In the genomic region with DNA sequence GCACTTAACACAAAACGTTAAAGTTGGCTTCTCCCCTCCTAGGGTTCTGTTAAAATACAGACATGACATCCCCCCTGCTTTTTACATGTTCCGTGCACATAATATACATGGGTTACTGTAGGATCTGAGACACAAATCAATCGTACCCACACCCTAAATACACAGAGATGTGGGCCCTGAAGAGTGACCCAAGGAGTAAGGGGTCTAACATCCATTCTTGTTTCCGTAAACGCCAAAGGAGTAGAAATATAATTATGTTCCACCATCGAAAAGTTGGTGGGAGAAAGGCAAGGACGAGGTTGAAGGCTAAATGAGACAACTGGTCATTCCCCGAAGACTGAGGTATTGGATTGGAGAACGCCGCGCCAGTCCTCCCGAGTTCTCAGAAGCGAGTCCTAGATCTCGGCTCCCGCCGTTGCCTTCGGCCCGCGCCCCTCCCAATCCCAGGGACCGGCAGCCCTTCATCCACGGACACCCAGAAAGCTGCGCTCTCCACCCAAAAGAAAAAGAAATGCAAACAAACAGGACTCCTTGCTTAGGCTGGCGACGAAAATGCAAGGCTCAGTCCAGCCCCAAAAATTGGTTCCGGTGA, we compare ENCODE assay signal across 8 cellular contexts. TPM values are rescaled to one million over a fixed set of nuclear protein-coding genes. Genes with fewer than 3 reads are reported as not detected.
DNase-seq lines count a peak whose midpoint lies in the region; ATAC-seq and TF ChIP-seq lines count a peak whose summit lies in the region.

No MANE protein-coding gene starts in this region.

- H3K27ac Mint-ChIP-seq in natural killer cell treated with Interleukin-12 subunit alpha and Interleukin-12 subunit beta and Interleukin-15 and Interleukin-18, amount 100 ng/mL, for 72 hours = no peak overlapping the region

- CTCF ChIA-PET in AG04449 (lab: Yijun Ruan, JAX) = interaction anchor here (1.1 to 1.4 kb wide), 2 partner anchors 13 to 289 kb away, joined by 3 read pairs; no protein-coding TSS in a partner anchor

- no peaks in the 10 kb centered on the region for H3K9me3 ChIP-seq in HUES64 (ENCODE audit: insufficient read depth, low read depth, low read length)
- no peaks in the 10 kb centered on the region for H3K9me3 ChIP-seq in ectodermal cell (ENCODE audit: control insufficient read depth, low read length)

- H3K27me3 ChIP-seq in HUES64 (ENCODE audit: insufficient read depth, low read length) = peaks cover 100% of the 10 kb centered on the region
- peaks cover 100% of the 10 kb centered on the region for H3K27me3 ChIP-seq in ectodermal cell (ENCODE audit: control insufficient read depth, insufficient read depth, low read length, poor library complexity, severe bottlenecking)

- POLR2A ChIA-PET in AG04449 (lab: Yijun Ruan, JAX) = interaction anchor here (0.5 to 2.3 kb wide), 5 partner anchors 11 to 835 kb away, joined by 3 to 13 read pairs (median 3); no protein-coding TSS in a partner anchor

- H3K4me3 Mint-ChIP-seq in natural killer cell treated with Interleukin-12 subunit alpha and Interleukin-12 subunit beta and Interleukin-15 and Interleukin-18, amount 100 ng/mL, for 72 hours = peak overlapping the region; percentile 38

- peaks cover 66 to 90% of the 10 kb centered on the region in 2 donors for H3K27me3 Mint-ChIP-seq in natural killer cell treated with Interleukin-12 subunit alpha and Interleukin-12 subunit beta and Interleukin-15 and Interleukin-18, amount 100 ng/mL, for 72 hours

- H3K27ac ChIP-seq in HUES64 (ENCODE audit: low read depth, low read length) (no peak overlapping the region), ectodermal cell (ENCODE audit: insufficient read depth, low read depth, low read length, poor library complexity, severe bottlenecking) (no peak overlapping the region)

- WGBS in HUES64 = 2% methylated on average over 25 of the region's 25 CpGs
- 4% methylated on average over 24 to 25 of the region's 25 CpGs for WGBS in ectodermal cell, 2 experiments

- DNase-seq in AG04449 (ENCODE audit: low read depth, low spot score) (no peak), NCI-H1694 (lab: John Stamatoyannopoulos, UW) (no peak), NCI-H187 (lab: John Stamatoyannopoulos, UW) (no peak)
- no peak for DNase-seq in natural killer cell treated with Interleukin-12 subunit alpha and Interleukin-12 subunit beta and Interleukin-15 and Interleukin-18, amount 100 ng/mL, for 72 hours (ENCODE audit: low spot score)

- no peaks in the 10 kb centered on the region for H3K36me3 ChIP-seq in HUES64 (ENCODE audit: insufficient read depth, low read length)
- H3K36me3 ChIP-seq in ectodermal cell (ENCODE audit: control insufficient read depth, insufficient read depth, low read length) = no peaks in the 10 kb centered on the region

- H3K4me3 ChIP-seq in AG04449 (ENCODE audit: low read depth, low read length) (peak overlapping the region; percentile 83), HUES64 (ENCODE audit: low read length) (peak overlapping the region; percentile 60), ectodermal cell (ENCODE audit: insufficient read depth, low read depth, low read length) (peak overlapping the region; percentile 45)

- ATAC-seq in natural killer cell treated with Interleukin-12 subunit alpha and Interleukin-12 subunit beta and Interleukin-15 and Interleukin-18, amount 100 ng/mL, for 72 hours = no peak
- ATAC-seq in HG02798 (IDR thresholded peaks at IDR 0.05; ENCODE audit: poor library complexity, unreplicated experiment) = no peak
- no peak for ATAC-seq in GM18861 (IDR thresholded peaks at IDR 0.05; ENCODE audit: unreplicated experiment)

- TF ChIP-seq CTCF in AG04449 (IDR thresholded peaks at IDR 0.05; ENCODE audit: insufficient read depth, low read length, missing control alignments) = no peak

- H3K4me1 ChIP-seq in HUES64 (ENCODE audit: insufficient read depth, low read length) (peaks cover 41% of the 10 kb centered on the region), ectodermal cell (ENCODE audit: control insufficient read depth, insufficient read depth, low read length) (peaks cover 12% of the 10 kb centered on the region)

- H3K36me3 Mint-ChIP-seq in natural killer cell treated with Interleukin-12 subunit alpha and Interleukin-12 subunit beta and Interleukin-15 and Interleukin-18, amount 100 ng/mL, for 72 hours = peaks cover 27% of the 10 kb centered on the region

- peaks cover 10 to 11% of the 10 kb centered on the region in 2 donors for H3K4me1 Mint-ChIP-seq in natural killer cell treated with Interleukin-12 subunit alpha and Interleukin-12 subunit beta and Interleukin-15 and Interleukin-18, amount 100 ng/mL, for 72 hours (ENCODE audit: low read depth in 2 of 2)

- H3K9ac ChIP-seq in HUES64 (ENCODE audit: low read depth, low read length) = peak overlapping the region; percentile 41; the same call in 1 of the 2 replicates

- H3K9me3 Mint-ChIP-seq in natural killer cell treated with Interleukin-12 subunit alpha and Interleukin-12 subunit beta and Interleukin-15 and Interleukin-18, amount 100 ng/mL, for 72 hours = no peaks in the 10 kb centered on the region

RNA-seq across cellular contexts. Expression of a gene that starts 1.2 kb away (rescaled TPM):
- 3.1 TPM for polyA plus RNA-seq in HUES64 (2013, experiment 1 of 2)
- polyA plus RNA-seq in HUES64 (2013, experiment 2 of 2) = 4.5 TPM
- polyA plus RNA-seq in ectodermal cell (2013, experiment 1 of 4) = 4.9 TPM
- 4.1 TPM for polyA plus RNA-seq in ectodermal cell (2013, experiment 2 of 4)
- 3.6 TPM for polyA plus RNA-seq in ectodermal cell (2013, experiment 3 of 4)
- 4.4 TPM for polyA plus RNA-seq in ectodermal cell (2013, experiment 4 of 4)
- not detected for total RNA-seq in natural killer cell treated with Interleukin-12 subunit alpha and Interleukin-12 subunit beta and Interleukin-15 and Interleukin-18, amount 100 ng/mL, for 72 hours
